ENCODE assay signal across 2 cellular contexts in genomic region chr22:27685971-27686370, GRCh38.
A peak's percentile ranks its signal among the peaks of the same experiment; 100 is the strongest.
TF ChIP-seq lines count a peak whose summit lies in the region.

No MANE protein-coding gene starts in this region.

TF ChIP-seq in HCT116, 20 proteins besides CTCF, POLR2A, EP300 and RAD21:
- no peak for TF ChIP-seq EZH2phosphoT487 (IDR thresholded peaks at IDR 0.05; ENCODE audit: borderline replicate concordance)
- no peak for TF ChIP-seq JUND (IDR thresholded peaks at IDR 0.05)
- no peak for TF ChIP-seq CEBPB (IDR thresholded peaks at IDR 0.05; ENCODE audit: low read depth)
- TF ChIP-seq ATF3 (IDR thresholded peaks at IDR 0.05): no peak
- TF ChIP-seq REST (IDR thresholded peaks at IDR 0.05; ENCODE audit: low read depth): no peak
- TF ChIP-seq ELF1 (IDR thresholded peaks at IDR 0.05; ENCODE audit: borderline replicate concordance, low read depth): no peak
- TF ChIP-seq EGR1 (IDR thresholded peaks at IDR 0.05; ENCODE audit: low read depth): no peak
- no peak for TF ChIP-seq EZH2 (IDR thresholded peaks at IDR 0.05)
- no peak for TF ChIP-seq SRF (IDR thresholded peaks at IDR 0.05; ENCODE audit: low read depth)
- TF ChIP-seq SP1 (IDR thresholded peaks at IDR 0.05; ENCODE audit: low read depth): no peak
- TF ChIP-seq POLR2AphosphoS5 (IDR thresholded peaks at IDR 0.05; ENCODE audit: low read depth, low read length): no peak
- TF ChIP-seq ZFX (IDR thresholded peaks at IDR 0.05): no peak
- no peak for TF ChIP-seq SIN3A (IDR thresholded peaks at IDR 0.05; ENCODE audit: low read depth)
- TF ChIP-seq TCF7L2 (IDR thresholded peaks at IDR 0.05; ENCODE audit: borderline replicate concordance, extremely low read depth, insufficient read depth, insufficient read length): no peak
- no peak for TF ChIP-seq FOSL1 (IDR thresholded peaks at IDR 0.05; ENCODE audit: low read depth)
- no peak for TF ChIP-seq ZBTB33 (IDR thresholded peaks at IDR 0.05; ENCODE audit: extremely low read depth, insufficient replicate concordance, low read length)
- no peak for TF ChIP-seq ZNF274 (IDR thresholded peaks at IDR 0.05; ENCODE audit: low read depth, low read length)
- no peak for TF ChIP-seq CBX3 (IDR thresholded peaks at IDR 0.05; ENCODE audit: low read depth)
- TF ChIP-seq MAX (IDR thresholded peaks at IDR 0.05): no peak

TF ChIP-seq in K562, 482 proteins besides CTCF, POLR2A, EP300 and RAD21:
- TF ChIP-seq RBM25 (IDR thresholded peaks at IDR 0.05; ENCODE audit: low read depth, low read length, severe bottlenecking): peak; percentile 92
- TF ChIP-seq BCOR (IDR thresholded peaks at IDR 0.05): peak; percentile 97
- peak; percentile 99 for TF ChIP-seq ZFP36 (IDR thresholded peaks at IDR 0.05; ENCODE audit: low read depth, low read length, partially characterized antibody)
- TF ChIP-seq ZC3H8 (IDR thresholded peaks at IDR 0.05): no peak
- peak; percentile 98 for TF ChIP-seq SMARCA5 (IDR thresholded peaks at IDR 0.05)
- TF ChIP-seq TOE1 (IDR thresholded peaks at IDR 0.05; ENCODE audit: borderline replicate concordance): no peak
- no peak for TF ChIP-seq TOE1 (CRISPR knock-in tag; IDR thresholded peaks at IDR 0.05; ENCODE audit: borderline replicate concordance, low read depth)
- TF ChIP-seq KDM1A (IDR thresholded peaks at IDR 0.05): peak; percentile 60 to 73; a peak in 2 of 4 replicates
- no peak for TF ChIP-seq ELK3 (CRISPR knock-in tag; IDR thresholded peaks at IDR 0.05)
- TF ChIP-seq ZNF436 (CRISPR knock-in tag; IDR thresholded peaks at IDR 0.05): peak; percentile 87
- TF ChIP-seq GTF3C2 (IDR thresholded peaks at IDR 0.05; ENCODE audit: borderline replicate concordance, extremely low read depth, insufficient read length): peak; percentile 45
- no peak for TF ChIP-seq DPF2 (IDR thresholded peaks at IDR 0.05)
- TF ChIP-seq JUND (IDR thresholded peaks at IDR 0.05; ENCODE audit: borderline replicate concordance, low read depth, low read length): no peak
- TF ChIP-seq JUND (tag; IDR thresholded peaks at IDR 0.05; ENCODE audit: borderline replicate concordance, low read depth, low read length): no peak
- TF ChIP-seq SMAD3 (CRISPR knock-in tag; conservative IDR thresholded peaks at IDR 0.05): no peak
- 0 out of 2 replicates have a peak, but pooled peaks have one; percentile 25 for TF ChIP-seq PTBP1 (IDR thresholded peaks at IDR 0.05; ENCODE audit: low read depth, low read length)
- TF ChIP-seq DIDO1 (tag; IDR thresholded peaks at IDR 0.05; ENCODE audit: low read depth): no peak
TF ChIP-seq in K562: peak in this region for 8.
